In the genomic region with DNA sequence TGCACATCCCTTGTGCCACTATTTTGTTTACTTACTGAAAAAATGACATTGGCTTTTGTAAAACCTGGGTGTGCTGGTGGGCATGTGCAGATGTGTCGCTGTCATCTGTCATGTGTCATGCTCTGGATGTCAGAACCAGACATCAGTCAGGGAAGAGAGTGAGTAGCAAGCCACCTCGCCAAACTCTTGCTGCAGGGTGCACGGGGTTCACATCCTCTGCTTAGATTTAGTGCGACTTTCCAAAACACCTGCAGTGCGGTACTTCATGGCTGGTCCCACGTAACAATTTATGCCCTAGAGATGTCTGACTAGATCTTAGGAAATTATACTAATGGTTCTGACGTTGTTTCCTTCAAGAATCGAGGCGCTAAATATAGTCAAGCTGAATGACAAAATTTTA, we compare ENCODE assay signal across 8 cellular contexts.
DNase-seq lines count a peak whose midpoint lies in the region; ATAC-seq and TF ChIP-seq lines count a peak whose summit lies in the region.

No MANE protein-coding gene starts in this region.

- H3K4me1 Mint-ChIP-seq in activated naive CD4-positive, alpha-beta T cell treated with anti-CD3 and anti-CD28 coated beads, Interleukin-2, amount 50 U/mL, for 24 hours, result peaks cover 79% of the 10 kb centered on the region

- TF ChIP-seq CTCF in lung (IDR thresholded peaks at IDR 0.05; ENCODE audit: control extremely low read depth, extremely low read depth) (no peak), MM.1S (IDR thresholded peaks at IDR 0.05; ENCODE audit: low read length) (no peak)

- H3K36me3 ChIP-seq in SJSA1 (no peaks in the 10 kb centered on the region), lung (ENCODE audit: control insufficient read depth in 2 of 2, insufficient read depth in 2 of 2, low read length in 2 of 2) (no peaks in the 10 kb centered on the region), MM.1S (replicated peaks; ENCODE audit: insufficient read depth, low read length) (no peaks in the 10 kb centered on the region)

- H3K4me2 ChIP-seq in MM.1S (ENCODE audit: low read depth, low read length), result no peak overlapping the region

- no peaks in the 10 kb centered on the region for H4K20me1 ChIP-seq in MM.1S (ENCODE audit: insufficient read depth, low read length)

- H3K4me3 ChIP-seq in SJSA1 (no peak overlapping the region), lung (no peak overlapping the region), MM.1S (ENCODE audit: low read length) (no peak overlapping the region)

- H3K27ac ChIP-seq in SJSA1 (peak overlapping the region; percentile 91), lung (ENCODE audit: low read depth in 1 of 2, low read length in 1 of 2) (peak overlapping the region; percentile 7 to 79), substantia nigra (ENCODE audit: low read depth, low read length, poor library complexity, severe bottlenecking) (peak overlapping the region; percentile 7), MM.1S (ENCODE audit: low read length) (no peak overlapping the region)

- H3K9me2 ChIP-seq in MM.1S (replicated peaks; ENCODE audit: insufficient read depth, low read length), result no peaks in the 10 kb centered on the region

- H3K36me3 Mint-ChIP-seq in activated naive CD4-positive, alpha-beta T cell treated with anti-CD3 and anti-CD28 coated beads, Interleukin-2, amount 50 U/mL, for 24 hours, result peaks cover 23% of the 10 kb centered on the region

- ATAC-seq in lung (ENCODE audit: insufficient read depth, low FRiP score), result no peak
- no peak for ATAC-seq in GM19324 (IDR thresholded peaks at IDR 0.05; ENCODE audit: low FRiP score, unreplicated experiment)

- H3K79me2 ChIP-seq in MM.1S (ENCODE audit: low read length), result no peaks in the 10 kb centered on the region

- H3K4me3 Mint-ChIP-seq in activated naive CD4-positive, alpha-beta T cell treated with anti-CD3 and anti-CD28 coated beads, Interleukin-2, amount 50 U/mL, for 24 hours, result peak overlapping the region; percentile 77

- H3K9me3 ChIP-seq in SJSA1 (replicated peaks), result no peaks in the 10 kb centered on the region
- H3K9me3 ChIP-seq in lung (ENCODE audit: control insufficient read depth in 2 of 2, insufficient read depth in 1 of 2, low read length in 1 of 2), result no peaks in the 10 kb centered on the region
- H3K9me3 ChIP-seq in MM.1S (replicated peaks; ENCODE audit: insufficient read depth, low read length), result no peaks in the 10 kb centered on the region

- H3K9ac ChIP-seq in MM.1S (ENCODE audit: low read length), result no peak overlapping the region

- H2AFZ ChIP-seq in MM.1S (ENCODE audit: low read length), result no peak overlapping the region

- H3F3A ChIP-seq in MM.1S (ENCODE audit: insufficient read depth, low read length), result no peaks in the 10 kb centered on the region

- H3K27me3 ChIP-seq in SJSA1 (replicated peaks) (no peaks in the 10 kb centered on the region), lung (ENCODE audit: control insufficient read depth, insufficient read depth) (no peaks in the 10 kb centered on the region), MM.1S (replicated peaks; ENCODE audit: insufficient read depth, low read length) (no peaks in the 10 kb centered on the region)

- peaks cover 62% of the 10 kb centered on the region for H3K4me1 ChIP-seq in SJSA1 (replicated peaks)
- H3K4me1 ChIP-seq in lung (ENCODE audit: control insufficient read depth in 2 of 2, insufficient read depth in 2 of 2, low read length in 2 of 2), result peaks cover 6 to 35% of the 10 kb centered on the region in 2 donors
- no peaks in the 10 kb centered on the region for H3K4me1 ChIP-seq in MM.1S (ENCODE audit: low read length)

- DNase-seq in SJSA1 (ENCODE audit: low read depth in 1 of 2, low spot score in 2 of 2) (no peak), lung (ENCODE audit: low spot score) (no peak), substantia nigra (lab: John Stamatoyannopoulos, UW) (no peak), MM.1S (no peak), activated gamma-delta T cell (lab: John Stamatoyannopoulos, UW) (no peak), mesenteric fat pad (ENCODE audit: low spot score) (no peak)

- H3K27me3 Mint-ChIP-seq in activated naive CD4-positive, alpha-beta T cell treated with anti-CD3 and anti-CD28 coated beads, Interleukin-2, amount 50 U/mL, for 24 hours, result no peaks in the 10 kb centered on the region

- peak overlapping the region; percentile 94 for H3K27ac Mint-ChIP-seq in activated naive CD4-positive, alpha-beta T cell treated with anti-CD3 and anti-CD28 coated beads, Interleukin-2, amount 50 U/mL, for 24 hours

- no peaks in the 10 kb centered on the region for H3K9me3 Mint-ChIP-seq in activated naive CD4-positive, alpha-beta T cell treated with anti-CD3 and anti-CD28 coated beads, Interleukin-2, amount 50 U/mL, for 24 hours

- WGBS in lung, 2 donors, result 65 to 70% methylated on average over 9 of the region's 9 CpGs
